13 cellular contexts compared by ENCODE assay signal in the genomic region with DNA sequence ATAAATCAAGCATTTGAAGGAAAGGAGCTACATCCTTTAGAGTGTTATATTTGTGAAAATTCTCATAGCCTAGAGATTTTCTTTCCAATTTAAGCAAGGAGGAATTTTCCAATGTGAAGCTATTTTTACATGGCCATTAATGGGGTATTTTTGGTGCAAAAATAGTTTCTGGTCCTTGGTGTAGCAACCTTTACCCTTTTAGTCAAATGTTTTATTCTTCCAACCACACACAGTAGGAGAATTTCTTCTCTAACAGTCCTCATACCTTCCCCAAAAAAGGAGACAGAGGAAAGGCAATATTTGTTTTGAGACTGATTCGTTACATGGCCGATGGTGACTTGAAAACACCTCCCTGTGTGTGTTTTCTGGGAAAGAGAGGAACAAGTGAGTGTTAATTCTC.
DNase-seq lines count a peak whose midpoint lies in the region; ATAC-seq and TF ChIP-seq lines count a peak whose summit lies in the region.
"Had no signal": no experiment of that assay in that cellular context is flagged by ENCODE, and none has a peak within 500 bp of the region (broad histone marks: within the 10 kb centered on the region; RNA-seq: fewer than 3 reads in every experiment).

No MANE protein-coding gene starts in this region.

- no peaks in the 10 kb centered on the region for H3K27me3 ChIP-seq in adipocyte (replicated peaks; ENCODE audit: control insufficient read depth, insufficient read depth, low read length)
- H3K27me3 ChIP-seq in tibial artery, result no peaks in the 10 kb centered on the region
- H3K27me3 ChIP-seq in left lung, result no peaks in the 10 kb centered on the region
- H3K27me3 ChIP-seq in colonic mucosa, result no peaks in the 10 kb centered on the region
- H3K27me3 ChIP-seq: BLaER1 had no signal

- intact Hi-C loops in sciatic nerve (cut with DNase I), result no loop called here
- intact Hi-C loops in tibial artery (cut with DNase I; ENCODE audit: low total_unique reads), result no loop called here
- intact Hi-C loops in left lung (cut with DNase I), result no loop called here
- intact Hi-C loops in colonic mucosa (cut with DNase I), result no loop called here

- no peaks in the 10 kb centered on the region for H3K36me3 ChIP-seq in adipocyte (ENCODE audit: control insufficient read depth, insufficient read depth, low read length, severe bottlenecking)
- no peaks in the 10 kb centered on the region for H3K36me3 ChIP-seq in tibial artery
- no peaks in the 10 kb centered on the region for H3K36me3 ChIP-seq in left lung
- H3K36me3 ChIP-seq in colonic mucosa, result no peaks in the 10 kb centered on the region
- H3K36me3 ChIP-seq: BLaER1 had no signal

- H3K4me3 ChIP-seq in adipocyte (ENCODE audit: low read length) (peak overlapping the region; percentile 37), coronary artery (peak overlapping the region; percentile 21), tibial artery (peak overlapping the region in 1 of 2 donors; percentile 4), left lung (no peak overlapping the region), colonic mucosa (no peak overlapping the region)
- H3K4me3 ChIP-seq: BLaER1, PC-9 had no signal

- H3K4me1 ChIP-seq in adipocyte (ENCODE audit: control insufficient read depth, insufficient read depth, low read length), result peaks cover 24% of the 10 kb centered on the region
- H3K4me1 ChIP-seq in tibial artery, result peaks cover 0 to 83% (median 26%) of the 10 kb centered on the region in 4 donors
- H3K4me1 ChIP-seq in left lung, result no peaks in the 10 kb centered on the region
- H3K4me1 ChIP-seq in colonic mucosa, result no peaks in the 10 kb centered on the region

- H3K9me3 ChIP-seq in adipocyte (ENCODE audit: control insufficient read depth, low read length), result no peaks in the 10 kb centered on the region
- H3K9me3 ChIP-seq in tibial artery, result no peaks in the 10 kb centered on the region
- no peaks in the 10 kb centered on the region for H3K9me3 ChIP-seq in left lung
- no peaks in the 10 kb centered on the region for H3K9me3 ChIP-seq in colonic mucosa

- ATAC-seq in sciatic nerve (peak; percentile 56), left lung (no peak), GM18909 (IDR thresholded peaks at IDR 0.05; ENCODE audit: poor library complexity, unreplicated experiment) (no peak)

- H3K9ac ChIP-seq in adipocyte (ENCODE audit: low read length), result peak overlapping the region; percentile 27
- H3K9ac ChIP-seq in colonic mucosa (ENCODE audit: low read depth in 2 of 2, low read length in 2 of 2), result no peak overlapping the region
- H3K9ac ChIP-seq: BLaER1 had no signal

- no peak for TF ChIP-seq CTCF in coronary artery (IDR thresholded peaks at IDR 0.05)
- TF ChIP-seq CTCF in tibial artery (IDR thresholded peaks at IDR 0.05), result no peak
- TF ChIP-seq CTCF in left lung (IDR thresholded peaks at IDR 0.05), result no peak
- no peak for TF ChIP-seq CTCF in colonic mucosa (IDR thresholded peaks at IDR 0.05)

- DNase-seq in adipocyte (ENCODE audit: low read depth) (no peak), coronary artery (ENCODE audit: low spot score) (no peak), sciatic nerve (ENCODE audit: low spot score) (no peak), tibial artery (no peak), left lung (no peak), colonic mucosa (no peak)
- DNase-seq: KBM-7, NCI-H1092, NCI-H1694, NCI-H748 treated with DMSO at 0.1 percent for 48 hours, PC-9 had no signal

- H3K27ac ChIP-seq in coronary artery (peak overlapping the region; percentile 54 to 75), tibial artery (peak overlapping the region; percentile 59 to 75), left lung (no peak overlapping the region), colonic mucosa (no peak overlapping the region)
- H3K27ac ChIP-seq: BLaER1, PC-9 had no signal

Comparison
In these comparisons a context has a peak if more than half of its experiments do, and no peak if none do; other contexts are left out.
1. H3K4me3 ChIP-seq: peak in adipocyte (single experiment) and coronary artery (single experiment); none in left lung (0 of 2) and colonic mucosa (single experiment).
2. H3K27ac ChIP-seq: peak in coronary artery (2 of 2) and tibial artery (2 of 2); none in left lung (0 of 2) and colonic mucosa (single experiment).